Comparison of ENCODE assay signal across 30 cellular contexts in genomic region chr15:89829616-89830440, GRCh38. TPM values are rescaled to one million over a fixed set of nuclear protein-coding genes. Genes with fewer than 3 reads are reported as not detected.
DNase-seq lines count a peak whose midpoint lies in the region; ATAC-seq, FAIRE-seq and TF ChIP-seq lines count a peak whose summit lies in the region.
"Had no signal": no experiment of that assay in that cellular context is flagged by ENCODE, and none has a peak within 500 bp of the region (broad histone marks: within the 10 kb centered on the region; RNA-seq: fewer than 3 reads in every experiment).

No MANE protein-coding gene starts in this region.

- DNase-seq in HepG2 (ENCODE audit: low spot score) (no peak), right lobe of liver (no peak), type B pancreatic cell (ENCODE audit: extremely low spot score, unreplicated experiment) (no peak), mucosa of gallbladder (ENCODE audit: low spot score) (no peak)
- no peak for DNase-seq in central memory CD4-positive, alpha-beta T cell
- DNase-seq: ACHN; activated CD4-positive, alpha-beta T cell treated with anti-CD3 and anti-CD28 coated beads for 4 hours; activated T-cell treated with anti-CD3 and anti-CD28 coated beads, Interleukin-2, amount 50 U/mL, for 1 hour; BE2C; COR-L47; dermis blood vessel endothelial cell; left ventricle myocardium inferior; naive thymus-derived CD4-positive, alpha-beta T cell; NCI-H2107; NCI-H774; spleen; stimulated activated CD4-positive, alpha-beta T cell treated with anti-CD3 and anti-CD28 coated beads, Interleukin-4, amount 100 ng/mL, for 1 hour; upper lobe of right lung had no signal

- H3K27me3 ChIP-seq in HepG2 (ENCODE audit: control insufficient read depth in 1 of 2, insufficient read depth in 2 of 2, low read length in 2 of 2) (peaks cover 0 to 3% of the 10 kb centered on the region in 2 experiments; a peak in 1 of 5 replicates), right lobe of liver (no peaks in the 10 kb centered on the region)
- H3K27me3 ChIP-seq: BE2C, right atrium auricular region, spleen, upper lobe of right lung had no signal

- ATAC-seq in HepG2, result no peak; the same call in 2 of the 3 replicates
- no peak for ATAC-seq in right lobe of liver
- no peak for ATAC-seq in activated T-helper 17 cell treated with anti-CD3 and anti-CD28 coated beads, Interleukin-2, amount 50 U/mL, for 72 hours (replicated peaks)
- ATAC-seq in HG03520 (IDR thresholded peaks at IDR 0.05; ENCODE audit: unreplicated experiment), result no peak
- ATAC-seq: naive thymus-derived CD4-positive, alpha-beta T cell; upper lobe of right lung had no signal

- intact Hi-C loops in HepG2 (cut with micrococcal nuclease; ENCODE audit: unreplicated experiment), result no loop called here
- intact Hi-C loops in right lobe of liver (cut with DNase I), result no loop called here

- H3K36me3 Mint-ChIP-seq in activated T-helper 17 cell treated with anti-CD3 and anti-CD28 coated beads, Interleukin-2, amount 50 U/mL, for 72 hours (ENCODE audit: low read depth), result peaks cover 22% of the 10 kb centered on the region
- H3K36me3 Mint-ChIP-seq in nephron (ENCODE audit: low read depth) (peaks cover 28% of the 10 kb centered on the region), type B pancreatic cell (peaks cover 4% of the 10 kb centered on the region)

- H2AFZ ChIP-seq in HepG2 (ENCODE audit: low read length), result no peak overlapping the region
- H2AFZ ChIP-seq: parathyroid adenoma had no signal

- H3K4me3 ChIP-seq in HepG2 (replicated peaks in 1 of 3; ENCODE audit: insufficient read depth in 1 of 3, low read depth in 2 of 3, low read length in 3 of 3) (no peak overlapping the region), right lobe of liver (no peak overlapping the region)
- H3K4me3 ChIP-seq: left ventricle myocardium inferior, right atrium auricular region, spleen, upper lobe of right lung had no signal

- no peaks in the 10 kb centered on the region for H3K9me3 Mint-ChIP-seq in activated T-helper 17 cell treated with anti-CD3 and anti-CD28 coated beads, Interleukin-2, amount 50 U/mL, for 72 hours
- no peaks in the 10 kb centered on the region for H3K9me3 Mint-ChIP-seq in nephron
- no peaks in the 10 kb centered on the region for H3K9me3 Mint-ChIP-seq in type B pancreatic cell

- H3K27me3 Mint-ChIP-seq in activated T-helper 17 cell treated with anti-CD3 and anti-CD28 coated beads, Interleukin-2, amount 50 U/mL, for 72 hours, result no peaks in the 10 kb centered on the region
- H3K27me3 Mint-ChIP-seq in nephron (ENCODE audit: low read depth) (peaks cover 7% of the 10 kb centered on the region), type B pancreatic cell (no peaks in the 10 kb centered on the region)
- H3K27me3 Mint-ChIP-seq: naive thymus-derived CD4-positive, alpha-beta T cell had no signal

- no peak overlapping the region for H3K4me2 ChIP-seq in HepG2 (ENCODE audit: low read depth, low read length)

- no peak overlapping the region for H3K4me3 Mint-ChIP-seq in activated T-helper 17 cell treated with anti-CD3 and anti-CD28 coated beads, Interleukin-2, amount 50 U/mL, for 72 hours
- no peak overlapping the region for H3K4me3 Mint-ChIP-seq in nephron
- H3K4me3 Mint-ChIP-seq in type B pancreatic cell, result peak overlapping the region; percentile 59
- H3K4me3 Mint-ChIP-seq: naive thymus-derived CD4-positive, alpha-beta T cell had no signal

- H3K4me1 Mint-ChIP-seq in activated T-helper 17 cell treated with anti-CD3 and anti-CD28 coated beads, Interleukin-2, amount 50 U/mL, for 72 hours, result peaks cover 5% of the 10 kb centered on the region
- H3K4me1 Mint-ChIP-seq in nephron, result peaks cover 23% of the 10 kb centered on the region
- H3K4me1 Mint-ChIP-seq in type B pancreatic cell (ENCODE audit: unreplicated experiment), result peaks cover 19% of the 10 kb centered on the region

- whole genome bisulfite sequencing in HepG2 (ENCODE audit: low lambda C conversion rate), result 71% methylated on average over 15 of the region's 17 CpGs
- WGBS in right lobe of liver (ENCODE audit: insufficient coverage, low coverage, low lambda C conversion rate, missing lambda C conversion rate), result 82% methylated on average over 13 of the region's 17 CpGs

- no peak for FAIRE-seq in HepG2 (lab: Jason Lieb, UNC)
- FAIRE-seq: endometrium, G401.6, H54 had no signal

- TF ChIP-seq CTCF in HepG2 (CRISPR knock-in tag; IDR thresholded peaks at IDR 0.05) (no peak), right lobe of liver (IDR thresholded peaks at IDR 0.05) (no peak), nephron (IDR thresholded peaks at IDR 0.05; ENCODE audit: unreplicated experiment in 3 of 3) (no peak), type B pancreatic cell (conservative IDR thresholded peaks at IDR 0.05) (no peak)

- no TSS peak for BruUV-seq in HepG2 (replicated peaks; lab: Mats Ljungman, UMichigan)

- no peak for TF ChIP-seq RAD21 in HepG2 (CRISPR knock-in tag; IDR thresholded peaks at IDR 0.05)

- H3K9me3 ChIP-seq in HepG2 (ENCODE audit: low read length) (no peaks in the 10 kb centered on the region), right lobe of liver (no peaks in the 10 kb centered on the region)
- H3K9me3 ChIP-seq: BE2C, left ventricle myocardium inferior, right atrium auricular region, spleen, upper lobe of right lung had no signal

- H3K4me1 ChIP-seq in HepG2 (ENCODE audit: insufficient read depth, low read length) (peaks cover 45% of the 10 kb centered on the region), right lobe of liver (peaks cover 0 to 26% (median 13%) of the 10 kb centered on the region in 4 donors)
- H3K4me1 ChIP-seq: BE2C, parathyroid adenoma had no signal

- no peak overlapping the region for H3K9ac ChIP-seq in HepG2 (ENCODE audit: insufficient read depth, low read depth, low read length)
- H3K9ac ChIP-seq: parathyroid adenoma had no signal

- H3K27ac Mint-ChIP-seq in activated T-helper 17 cell treated with anti-CD3 and anti-CD28 coated beads, Interleukin-2, amount 50 U/mL, for 72 hours, result peak overlapping the region; percentile 24
- H3K27ac Mint-ChIP-seq in nephron, result peak overlapping the region; percentile 8 to 48 (median 45)
- H3K27ac Mint-ChIP-seq in type B pancreatic cell, result peak overlapping the region; percentile 9

- H3K79me2 ChIP-seq in HepG2 (ENCODE audit: insufficient read depth, low read length), result no peaks in the 10 kb centered on the region
- H3K79me2 ChIP-seq: parathyroid adenoma had no signal

- TF ChIP-seq EP300 in HepG2 (IDR thresholded peaks at IDR 0.05; ENCODE audit: low read depth in 2 of 2, low read length in 2 of 2), result no peak
- no peak for TF ChIP-seq EP300 in HepG2 (CRISPR knock-in tag; IDR thresholded peaks at IDR 0.05; ENCODE audit: borderline replicate concordance)

- POLR2A ChIA-PET in HepG2 (lab: Yijun Ruan, JAX), result interaction anchor here (0.9 to 2.2 kb wide), 2 partner anchors 15 to 23 kb away, joined by 3 to 8 read pairs; partner anchors contain the start of gene ANPEP

- H4K20me1 ChIP-seq in HepG2 (ENCODE audit: insufficient read depth, low read length), result no peaks in the 10 kb centered on the region

- in situ Hi-C loops in HepG2 (cut with HindIII; ENCODE audit: extremely low pct_ligation_motif_present, low pct_unique_long_range_greater_than_20kb), result no loop called here

- H3K36me3 ChIP-seq in HepG2 (replicated peaks in 1 of 2; ENCODE audit: control insufficient read depth in 1 of 2, insufficient read depth in 2 of 2, low read length in 2 of 2) (peaks cover 7 to 13% of the 10 kb centered on the region in 2 experiments; a peak in 4 of 5 replicates), right lobe of liver (peaks cover 0 to 21% (median 6%) of the 10 kb centered on the region in 4 donors)

- H3K27ac ChIP-seq in HepG2 (ENCODE audit: extremely low read length, insufficient read depth, low read length), result no peak overlapping the region
- H3K27ac ChIP-seq in right lobe of liver, result no peak overlapping the region
- H3K27ac ChIP-seq: parathyroid adenoma, right atrium auricular region, spleen, upper lobe of right lung, VCaP had no signal

- no peak for TF ChIP-seq POLR2A in HepG2 (IDR thresholded peaks at IDR 0.05; ENCODE audit: insufficient read depth in 1 of 2, low read depth in 2 of 2, low read length in 2 of 2)
- no peak for TF ChIP-seq POLR2A in right lobe of liver (IDR thresholded peaks at IDR 0.05)

- CTCF ChIA-PET in HepG2 (lab: Yijun Ruan, JAX; ENCODE audit: low intra/inter-chr PET ratio, low total read pairs), result no interaction called here

RNA-seq across cellular contexts. Expression of gene ANPEP, which starts 15.2 kb away (rescaled TPM):
- total RNA-seq in HepG2 (2016; rRNA removed; fragmentation: Illumina TruSeq; extraction: Trizol) (34.6 and 60.4 TPM in 2 replicates), right lobe of liver (100 to 1,000 TPM; 204 to 386 (median 363) TPM), type B pancreatic cell (ENCODE audit: low replicate concordance) (56.3 and 206 TPM in 2 replicates), mucosa of gallbladder (1,600 TPM)
- 15.6 and 16.8 TPM in 2 replicates for total RNA-seq in HepG2 (2016; cell fraction: cytosol; rRNA removed; fragmentation: Illumina TruSeq; extraction: Trizol; ENCODE audit: low read depth)
- 26.1 and 65.2 TPM in 2 replicates for total RNA-seq in HepG2 (2016; cell fraction: insoluble cytoplasmic fraction; rRNA removed; fragmentation: Illumina TruSeq; extraction: Trizol)
- 26.0 and 27.7 TPM in 2 replicates for total RNA-seq in HepG2 (2016; cell fraction: membrane; rRNA removed; fragmentation: Illumina TruSeq; extraction: Trizol)
- total RNA-seq in HepG2 (2016; cell fraction: nucleus; rRNA removed; fragmentation: Illumina TruSeq; extraction: Trizol), result 86.6 and 113 TPM in 2 replicates
- 91.6 and 133 TPM in 2 replicates for polyA plus RNA-seq in HepG2 (2011; rRNA removed)
- 71.6 and 76.1 TPM in 2 replicates for polyA plus RNA-seq in HepG2 (2011; cell fraction: cytosol; rRNA removed)
- 264 and 286 TPM in 2 replicates for polyA plus RNA-seq in HepG2 (2011; cell fraction: nucleus; rRNA removed)
- 157 and 182 TPM in 2 replicates for polyA plus RNA-seq in HepG2 (2012)
- polyA plus RNA-seq in HepG2 (2016; cell fraction: cytosol; fragmentation: Illumina TruSeq; extraction: Trizol; ENCODE audit: low read depth), result 14.0 and 14.9 TPM in 2 replicates
- polyA plus RNA-seq in HepG2 (2016; cell fraction: insoluble cytoplasmic fraction; fragmentation: Illumina TruSeq; extraction: Trizol; ENCODE audit: low read depth), result 44.3 and 62.9 TPM in 2 replicates
- polyA plus RNA-seq in HepG2 (2016; cell fraction: membrane; fragmentation: Illumina TruSeq; extraction: Trizol; ENCODE audit: low read depth), result 31.7 and 35.7 TPM in 2 replicates
- 327 and 338 TPM in 2 replicates for polyA plus RNA-seq in HepG2 (2016; cell fraction: nucleus; fragmentation: Illumina TruSeq; extraction: Trizol; ENCODE audit: insufficient read depth, low read depth)
- 0.07 and 103 TPM in 2 replicates for polyA minus RNA-seq in HepG2 (2011; rRNA and poly(A)+ RNA removed; ENCODE audit: low replicate concordance)
- 60.8 and 79.8 TPM in 2 replicates for polyA minus RNA-seq in HepG2 (2011; cell fraction: cytosol; rRNA and poly(A)+ RNA removed)
- polyA minus RNA-seq in HepG2 (2011; cell fraction: nucleus; rRNA and poly(A)+ RNA removed), result 44.8 and 60.0 TPM in 2 replicates
- under 1 TPM; 0.19 to 0.45 TPM for total RNA-seq in activated T-helper 17 cell treated with anti-CD3 and anti-CD28 coated beads, Interleukin-2, amount 50 U/mL, for 72 hours
- total RNA-seq: activated CD8-positive, alpha-beta memory T cell treated with anti-CD3 and anti-CD28 coated beads for 36 hours had no signal

RNA-seq across cellular contexts. Expression of gene MESP2, which starts 53.7 kb away (rescaled TPM):
- not detected in 2 replicates for total RNA-seq in HepG2 (2016; rRNA removed; fragmentation: Illumina TruSeq; extraction: Trizol)
- total RNA-seq in HepG2 (2016; cell fraction: cytosol; rRNA removed; fragmentation: Illumina TruSeq; extraction: Trizol; ENCODE audit: low read depth), result not detected in 2 replicates
- total RNA-seq in HepG2 (2016; cell fraction: insoluble cytoplasmic fraction; rRNA removed; fragmentation: Illumina TruSeq; extraction: Trizol), result 0.13 TPM in 1 of 2 replicates, not detected in the other
- not detected in 2 replicates for total RNA-seq in HepG2 (2016; cell fraction: membrane; rRNA removed; fragmentation: Illumina TruSeq; extraction: Trizol)
- total RNA-seq in HepG2 (2016; cell fraction: nucleus; rRNA removed; fragmentation: Illumina TruSeq; extraction: Trizol), result not detected in 2 replicates
- polyA plus RNA-seq in HepG2 (2011; rRNA removed), result not detected in 2 replicates
- not detected in 2 replicates for polyA plus RNA-seq in HepG2 (2011; cell fraction: cytosol; rRNA removed)
- not detected in 2 replicates for polyA plus RNA-seq in HepG2 (2011; cell fraction: nucleus; rRNA removed)
- not detected in 2 replicates for polyA plus RNA-seq in HepG2 (2012)
- polyA plus RNA-seq in HepG2 (2016; cell fraction: cytosol; fragmentation: Illumina TruSeq; extraction: Trizol; ENCODE audit: low read depth), result not detected in 2 replicates
- polyA plus RNA-seq in HepG2 (2016; cell fraction: insoluble cytoplasmic fraction; fragmentation: Illumina TruSeq; extraction: Trizol; ENCODE audit: low read depth), result not detected in 2 replicates
- not detected in 2 replicates for polyA plus RNA-seq in HepG2 (2016; cell fraction: membrane; fragmentation: Illumina TruSeq; extraction: Trizol; ENCODE audit: low read depth)
- polyA plus RNA-seq in HepG2 (2016; cell fraction: nucleus; fragmentation: Illumina TruSeq; extraction: Trizol; ENCODE audit: insufficient read depth, low read depth), result not detected in 2 replicates
- polyA minus RNA-seq in HepG2 (2011; rRNA and poly(A)+ RNA removed; ENCODE audit: low replicate concordance), result not detected in 2 replicates
- not detected in 2 replicates for polyA minus RNA-seq in HepG2 (2011; cell fraction: cytosol; rRNA and poly(A)+ RNA removed)
- not detected in 2 replicates for polyA minus RNA-seq in HepG2 (2011; cell fraction: nucleus; rRNA and poly(A)+ RNA removed)
- under 1 TPM in 1 of 6 experiments, not detected in 5; 0.12 TPM for total RNA-seq in right lobe of liver
- under 1 TPM in 1 of 2 donors, not detected in 1; 0.15 TPM for total RNA-seq in activated T-helper 17 cell treated with anti-CD3 and anti-CD28 coated beads, Interleukin-2, amount 50 U/mL, for 72 hours
- not detected in 2 replicates for total RNA-seq in type B pancreatic cell (ENCODE audit: low replicate concordance)
- 0.75 TPM for total RNA-seq in mucosa of gallbladder
- total RNA-seq: activated CD8-positive, alpha-beta memory T cell treated with anti-CD3 and anti-CD28 coated beads for 36 hours; dermis blood vessel endothelial cell; MCF 10A; naive thymus-derived CD4-positive, alpha-beta T cell; right atrium auricular region; spleen; T-helper 2 cell treated with Interferon-gamma antibody and Interleukin-4, amounts not matched to agents 100 ng/mL and 5 ng/mL, for 36 hours; upper lobe of right lung had no signal
- polyA plus RNA-seq: naive thymus-derived CD4-positive, alpha-beta T cell had no signal

Comparison
In these comparisons a context has a peak if more than half of its experiments do, and no peak if none do; other contexts are left out.
1. RNA of gene ANPEP, which starts 15.2 kb away (total RNA-seq): 1,600 TPM in mucosa of gallbladder (single experiment), 204 to 386 TPM in right lobe of liver, 15.6 to 113 TPM in HepG2 and 56.3 to 206 TPM in type B pancreatic cell; 0.19 to 0.45 TPM in activated T-helper 17 cell treated with anti-CD3 and anti-CD28 coated beads, Interleukin-2, amount 50 U/mL, for 72 hours; every median in the first group is over 10 times any median in the second.
2. Peak in every context shown above with its lines, with median percentiles within 50 percentile points of each other: H3K27ac Mint-ChIP-seq.